ENCODE assay signal across 1 cellular context in the genomic region with DNA sequence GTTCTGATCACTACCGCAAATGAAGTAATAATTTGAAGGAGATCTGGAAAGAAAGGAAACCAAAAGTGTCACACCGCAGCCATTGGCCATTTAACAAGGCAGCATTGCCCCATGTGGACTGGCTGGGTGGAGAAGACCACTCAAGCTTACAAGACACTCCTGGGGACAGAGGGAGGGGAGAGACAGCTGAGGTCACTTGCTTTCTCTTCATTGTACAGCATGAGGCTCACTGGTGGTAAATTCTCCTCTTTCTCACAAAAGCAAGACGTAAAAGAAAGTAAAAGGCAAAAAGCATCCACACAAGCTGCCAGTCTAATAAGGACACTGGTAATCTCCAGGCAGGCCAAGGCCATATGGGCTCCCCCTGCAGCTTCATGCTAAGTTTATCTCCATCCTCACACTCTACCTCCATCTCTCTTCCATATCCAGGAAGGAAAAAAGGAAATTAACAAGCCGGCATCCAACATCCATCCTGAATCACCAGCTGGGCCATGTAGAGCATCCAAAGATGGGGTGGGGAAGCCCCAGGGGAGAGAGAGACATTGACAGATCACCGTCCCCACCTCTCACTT.
TF ChIP-seq lines count a peak whose summit lies in the region.

No MANE protein-coding gene starts in this region.

TF ChIP-seq in IMR-90, 13 proteins besides CTCF, POLR2A, EP300 and RAD21:
- TF ChIP-seq CHD1 (IDR thresholded peaks at IDR 0.05; ENCODE audit: low read depth, low read length) (no peak), NFE2L2 (IDR thresholded peaks at IDR 0.05; ENCODE audit: low read depth, low read length) (no peak), MXI1 (IDR thresholded peaks at IDR 0.05; ENCODE audit: borderline replicate concordance, low read depth, low read length) (no peak), RFX5 (IDR thresholded peaks at IDR 0.05; ENCODE audit: low read depth, low read length) (no peak), MAFK (IDR thresholded peaks at IDR 0.05; ENCODE audit: low read depth, low read length) (no peak), RCOR1 (IDR thresholded peaks at IDR 0.05; ENCODE audit: insufficient replicate concordance, low read length) (no peak), SMC3 (IDR thresholded peaks at IDR 0.05; ENCODE audit: low read depth, low read length) (no peak)
